9 cellular contexts compared by ENCODE assay signal in the genomic region with DNA sequence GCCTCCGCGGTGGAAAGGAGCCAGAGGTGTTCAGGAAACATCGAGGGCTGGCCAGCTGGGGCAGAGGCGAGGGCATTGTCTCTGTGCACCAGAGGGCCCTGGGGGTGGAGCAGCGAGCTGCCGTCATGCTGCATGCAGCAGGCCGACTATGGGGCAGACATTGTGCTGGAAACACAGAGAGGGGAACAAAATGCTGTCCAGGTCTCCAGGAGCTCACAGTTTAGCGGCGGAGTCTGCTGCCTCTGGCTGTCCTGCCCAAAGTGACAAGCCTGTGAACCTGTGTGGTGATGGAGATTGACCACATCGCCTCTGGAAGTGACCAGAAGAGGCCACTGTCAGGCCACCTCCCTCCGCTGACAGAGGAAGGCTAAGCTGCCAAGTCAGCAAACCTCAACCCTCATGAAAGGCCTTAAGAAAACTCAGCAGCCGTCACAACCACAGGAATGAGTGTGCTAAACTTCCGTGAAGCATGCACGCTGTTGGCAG. TPM values are rescaled to one million over a fixed set of nuclear protein-coding genes. Genes with fewer than 3 reads are reported as not detected.
DNase-seq lines count a peak whose midpoint lies in the region; ATAC-seq and TF ChIP-seq lines count a peak whose summit lies in the region.
"Had no signal": no experiment of that assay in that cellular context is flagged by ENCODE, and none has a peak within 500 bp of the region (broad histone marks: within the 10 kb centered on the region; RNA-seq: fewer than 3 reads in every experiment).

No MANE protein-coding gene starts in this region.

- H3K23ac ChIP-seq in trophoblast cell (ENCODE audit: low read length), result no peak overlapping the region
- no peak overlapping the region for H3K23ac ChIP-seq in H9 (ENCODE audit: insufficient read length, low read depth, low read length)

- H2BK15ac ChIP-seq in H9 (ENCODE audit: low read depth, low read length), result no peak overlapping the region

- peak overlapping the region; percentile 46 for H3K4me3 Mint-ChIP-seq in activated CD4-positive, alpha-beta memory T cell treated with anti-CD3 and anti-CD28 coated beads for 36 hours
- no peak overlapping the region for H3K4me3 Mint-ChIP-seq in H9

- H2BK120ac ChIP-seq in trophoblast cell (ENCODE audit: insufficient read depth, low read length, poor library complexity), result no peak overlapping the region
- H2BK120ac ChIP-seq in H9 (ENCODE audit: low read depth, low read length, poor library complexity, severe bottlenecking), result no peak overlapping the region

- H3K9me3 ChIP-seq in trophoblast cell (ENCODE audit: insufficient read depth, low read depth, low read length) (no peaks in the 10 kb centered on the region), H9 (ENCODE audit: control insufficient read depth, low read depth, low read length) (peaks cover 6% of the 10 kb centered on the region)
- H3K9me3 ChIP-seq: gastrocnemius medialis had no signal

- no peak overlapping the region for H4K8ac ChIP-seq in trophoblast cell (ENCODE audit: low read depth, low read length)
- no peak overlapping the region for H4K8ac ChIP-seq in H9 (replicated peaks; ENCODE audit: insufficient read length, low read depth, low read length)

- H2BK5ac ChIP-seq in trophoblast cell (ENCODE audit: low read depth, low read length, poor library complexity) (no peak overlapping the region), H9 (ENCODE audit: insufficient read length, low read length) (no peak overlapping the region)

- H3K36me3 Mint-ChIP-seq in activated CD4-positive, alpha-beta memory T cell treated with anti-CD3 and anti-CD28 coated beads for 36 hours, result no peaks in the 10 kb centered on the region
- no peaks in the 10 kb centered on the region; a peak in 1 of 7 replicates for H3K36me3 Mint-ChIP-seq in H9 (ENCODE audit: insufficient read depth in 1 of 3, low read depth in 3 of 3)

- H3K18ac ChIP-seq in trophoblast cell (ENCODE audit: low read length) (no peak overlapping the region), H9 (ENCODE audit: insufficient read length, low read depth, low read length) (no peak overlapping the region)

- no peak overlapping the region for H4K12ac ChIP-seq in trophoblast cell (ENCODE audit: low read depth, low read length)

- no peak overlapping the region for H3K9ac ChIP-seq in trophoblast cell (ENCODE audit: low read length)
- no peak overlapping the region for H3K9ac ChIP-seq in H9 (ENCODE audit: extremely low read depth, insufficient read length, low read length)

- H3K9me3 Mint-ChIP-seq in activated CD4-positive, alpha-beta memory T cell treated with anti-CD3 and anti-CD28 coated beads for 36 hours, result no peaks in the 10 kb centered on the region
- peaks cover 0 to 62% of the 10 kb centered on the region in 2 experiments; a peak in 2 of 5 replicates for H3K9me3 Mint-ChIP-seq in H9

- H3K27ac ChIP-seq in epithelial cell of prostate (no peak overlapping the region), trophoblast cell (ENCODE audit: low read depth, low read length) (no peak overlapping the region), H9 (ENCODE audit: insufficient read length, low read depth, low read length) (no peak overlapping the region)

- no peak overlapping the region for H3K4me3 ChIP-seq in trophoblast cell (ENCODE audit: low read depth, low read length)
- H3K4me3 ChIP-seq: gastrocnemius medialis had no signal

- POLR2A ChIA-PET in activated CD4-positive, alpha-beta memory T cell treated with anti-CD3 and anti-CD28 coated beads for 36 hours (lab: Charles Lee), result interaction anchor here (0.8 to 3.4 kb wide), 6 partner anchors 9 to 84 kb away, joined by 3 to 58 read pairs (median 4); a partner anchor contains a TSS

- H2BK12ac ChIP-seq in trophoblast cell (ENCODE audit: low read length) (no peak overlapping the region), H9 (ENCODE audit: insufficient read length, low read depth, low read length) (no peak overlapping the region)

- no peak overlapping the region for H3K14ac ChIP-seq in trophoblast cell (ENCODE audit: low read length)
- no peak overlapping the region; the same call in 1 of the 2 replicates for H3K14ac ChIP-seq in H9 (ENCODE audit: insufficient read depth, low read length)

- H3K27me3 ChIP-seq in trophoblast cell (ENCODE audit: insufficient read depth, low read length) (no peaks in the 10 kb centered on the region), H9 (ENCODE audit: insufficient read depth, low read length) (no peaks in the 10 kb centered on the region)

- H3T11ph ChIP-seq in H9 (ENCODE audit: low read length), result no peak overlapping the region

- no peaks in the 10 kb centered on the region for H3K4me1 ChIP-seq in trophoblast cell (ENCODE audit: control insufficient read depth in 1 of 2, insufficient read depth in 2 of 2, low read length in 2 of 2)
- H3K4me1 ChIP-seq in H9 (ENCODE audit: insufficient read depth, low read length), result no peaks in the 10 kb centered on the region
- H3K4me1 ChIP-seq: gastrocnemius medialis had no signal

- H4K91ac ChIP-seq in trophoblast cell (ENCODE audit: low read depth, low read length) (no peak overlapping the region), H9 (ENCODE audit: insufficient read length, low read depth, low read length) (no peak overlapping the region)

- H3K79me1 ChIP-seq in trophoblast cell (ENCODE audit: low read length) (no peaks in the 10 kb centered on the region), H9 (ENCODE audit: insufficient read depth, low read depth, low read length, poor library complexity, severe bottlenecking) (no peaks in the 10 kb centered on the region)

- WGBS in trophoblast cell (ENCODE audit: extremely low coverage, insufficient coverage, insufficient read length), result no CpG with 5 or more reads among the region's 14 CpGs
- WGBS in H9 (ENCODE audit: extremely low coverage, insufficient read length, low lambda C conversion rate), result no CpG with 5 or more reads among the region's 14 CpGs

- no peak overlapping the region for H2BK20ac ChIP-seq in H9 (ENCODE audit: low read depth, low read length, poor library complexity, severe bottlenecking)

- H3K4me2 ChIP-seq in trophoblast cell (ENCODE audit: low read length) (no peak overlapping the region), H9 (ENCODE audit: insufficient read depth, insufficient read length, low read length) (no peak overlapping the region)

- H2AFZ ChIP-seq in trophoblast cell (ENCODE audit: insufficient read depth, low read length, poor library complexity), result peak overlapping the region; percentile 17
- H2AFZ ChIP-seq in H9 (ENCODE audit: low read length), result no peak overlapping the region

- H3K23me2 ChIP-seq in H9 (ENCODE audit: insufficient read length, low read depth, low read length, poor library complexity, severe bottlenecking), result peaks cover under 1% of the 10 kb centered on the region

- H4K20me1 ChIP-seq in H9 (ENCODE audit: control insufficient read depth, insufficient read depth, insufficient read length), result no peaks in the 10 kb centered on the region

- no peak overlapping the region for H3K4ac ChIP-seq in trophoblast cell (ENCODE audit: low read depth, low read length)
- H3K4ac ChIP-seq in H9 (ENCODE audit: low read depth, low read length), result no peak overlapping the region

- peak overlapping the region; percentile 90 for H3K27ac Mint-ChIP-seq in activated CD4-positive, alpha-beta memory T cell treated with anti-CD3 and anti-CD28 coated beads for 36 hours
- H3K27ac Mint-ChIP-seq in H9, result peak overlapping the region in 1 of 3 experiments; percentile 83; a peak in 2 of 7 replicates

- no peak overlapping the region for H2AK5ac ChIP-seq in trophoblast cell (ENCODE audit: low read length)
- no peak overlapping the region for H2AK5ac ChIP-seq in H9 (ENCODE audit: insufficient read length, low read length)

- DNase-seq in CD1c-positive myeloid dendritic cell (ENCODE audit: extremely low spot score), result peak; percentile 77
- peak; percentile 81 for DNase-seq in activated CD4-positive, alpha-beta memory T cell treated with anti-CD3 and anti-CD28 coated beads for 36 hours
- peak; percentile 37 for DNase-seq in epithelial cell of prostate (ENCODE audit: low read depth, low spot score)
- DNase-seq in trophoblast cell, result peak; percentile 39 to 59
- no peak for DNase-seq in HUDEP-2 (lab: John Stamatoyannopoulos, UW; ENCODE audit: unreplicated experiment in 76 of 76)
- DNase-seq in H9, result no peak
- no peak for DNase-seq in iPS-NIHi7 (ENCODE audit: extremely low spot score)

- intact Hi-C loops in activated CD4-positive, alpha-beta memory T cell treated with anti-CD3 and anti-CD28 coated beads for 36 hours (cut with micrococcal nuclease), result loop anchor here (1.0 to 10.0 kb wide), 4 partner anchors 10 to 155 kb away; no protein-coding TSS in a partner anchor

- no peak overlapping the region for H3K56ac ChIP-seq in H9 (ENCODE audit: insufficient read length, low read depth, low read length)

- H3K27me3 Mint-ChIP-seq in activated CD4-positive, alpha-beta memory T cell treated with anti-CD3 and anti-CD28 coated beads for 36 hours, result no peaks in the 10 kb centered on the region
- H3K27me3 Mint-ChIP-seq in H9 (ENCODE audit: low read depth), result 0 out of 2 replicates have a peak, but pooled peaks cover 3% of the 10 kb centered on the region

- H3K36me3 ChIP-seq in trophoblast cell (ENCODE audit: control insufficient read depth in 1 of 2, insufficient read depth in 2 of 2, low read length in 2 of 2), result no peaks in the 10 kb centered on the region
- H3K36me3 ChIP-seq: gastrocnemius medialis had no signal

- ATAC-seq in HG03342 (IDR thresholded peaks at IDR 0.05; ENCODE audit: unreplicated experiment), result peak; percentile 40

- TF ChIP-seq CTCF in H9 (conservative IDR thresholded peaks at IDR 0.05), result no peak

- CTCF ChIA-PET in activated CD4-positive, alpha-beta memory T cell treated with anti-CD3 and anti-CD28 coated beads for 36 hours (lab: Charles Lee), result interaction anchor here (0.7 to 3.3 kb wide), 7 partner anchors 9 to 63 kb away, joined by 3 to 40 read pairs (median 5); a partner anchor contains a TSS

- H3K79me2 ChIP-seq in trophoblast cell (ENCODE audit: control insufficient read depth, insufficient read depth, low read length, poor library complexity) (no peaks in the 10 kb centered on the region), H9 (ENCODE audit: insufficient read depth, low read length) (no peaks in the 10 kb centered on the region)

- no peak overlapping the region for H4K5ac ChIP-seq in H9 (ENCODE audit: insufficient read length, low read depth, low read length)

- peaks cover 57% of the 10 kb centered on the region for H3K4me1 Mint-ChIP-seq in activated CD4-positive, alpha-beta memory T cell treated with anti-CD3 and anti-CD28 coated beads for 36 hours (ENCODE audit: low read depth)
- peaks cover 0 to 6% of the 10 kb centered on the region in 2 experiments; a peak in 1 of 4 replicates for H3K4me1 Mint-ChIP-seq in H9

RNA-seq across cellular contexts. Expression of a gene that starts 20.1 kb away (rescaled TPM):
- 100 to 1,000 TPM; 126 to 133 TPM for total RNA-seq in activated CD4-positive, alpha-beta memory T cell treated with anti-CD3 and anti-CD28 coated beads for 36 hours
- not detected in 2 replicates for polyA plus RNA-seq in trophoblast cell (2013)
- total RNA-seq in H9 (2021), result not detected in 2 replicates

RNA-seq across cellular contexts. Expression of a gene that starts 20.8 kb away (rescaled TPM):
- under 1 TPM; 0.80 to 0.93 TPM for total RNA-seq in activated CD4-positive, alpha-beta memory T cell treated with anti-CD3 and anti-CD28 coated beads for 36 hours
- polyA plus RNA-seq in trophoblast cell (2013), result 0.05 and 0.10 TPM in 2 replicates
- 0.11 TPM in 1 of 2 replicates, not detected in the other for total RNA-seq in H9 (2021)

Comparison
In these comparisons a context has a peak if more than half of its experiments do, and no peak if none do; other contexts are left out.
1. DNase-seq: peak in CD1c-positive myeloid dendritic cell (single experiment), activated CD4-positive, alpha-beta memory T cell treated with anti-CD3 and anti-CD28 coated beads for 36 hours (single experiment), epithelial cell of prostate (single experiment) and trophoblast cell (2 of 2); none in HUDEP-2 (0 of 76), H9 (single experiment) and iPS-NIHi7 (single experiment).
2. RNA of a gene that starts 20.1 kb away (total RNA-seq): 126 to 133 TPM in activated CD4-positive, alpha-beta memory T cell treated with anti-CD3 and anti-CD28 coated beads for 36 hours; not detected in H9; every median in the first group is over 100 times any median in the second.